ENCODE assay signal across 12 cellular contexts in the genomic region with DNA sequence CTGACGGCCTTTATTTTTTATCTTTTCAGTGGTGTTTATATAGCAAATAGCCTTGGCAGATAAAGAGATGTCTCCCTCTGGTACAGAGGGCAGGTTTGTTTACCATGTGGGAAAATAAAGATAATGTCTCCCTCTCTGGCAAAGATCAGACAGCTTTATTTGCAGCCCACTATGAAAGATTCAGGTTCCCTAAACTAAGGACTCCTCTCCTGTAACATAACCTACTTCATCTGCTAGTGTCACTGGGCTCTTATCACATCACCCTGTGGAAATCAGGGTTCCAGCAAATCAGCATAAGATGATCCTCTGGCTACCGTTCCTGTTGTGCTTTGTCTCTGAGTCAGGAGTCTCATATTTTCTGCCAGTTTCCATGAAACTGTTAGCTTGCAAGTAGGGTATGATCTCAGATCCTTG. TPM values are rescaled to one million over a fixed set of nuclear protein-coding genes. Genes with fewer than 3 reads are reported as not detected.
DNase-seq lines count a peak whose midpoint lies in the region; ATAC-seq, FAIRE-seq and TF ChIP-seq lines count a peak whose summit lies in the region.
"Had no signal": no experiment of that assay in that cellular context is flagged by ENCODE, and none has a peak within 500 bp of the region (broad histone marks: within the 10 kb centered on the region; RNA-seq: fewer than 3 reads in every experiment).

No MANE protein-coding gene starts in this region.

- H3K27me3 ChIP-seq in bronchial epithelial cell (ENCODE audit: control insufficient read depth, insufficient read depth, low read length) (no peaks in the 10 kb centered on the region), osteoblast (ENCODE audit: insufficient read depth, low read length) (no peaks in the 10 kb centered on the region)

- H3K27ac ChIP-seq in osteoblast (ENCODE audit: low read depth, low read length): no peak overlapping the region
- H3K27ac ChIP-seq: psoas muscle had no signal

- no peak for TF ChIP-seq CTCF in bronchial epithelial cell (IDR thresholded peaks at IDR 0.05; ENCODE audit: insufficient read depth, low read length, severe bottlenecking)
- TF ChIP-seq CTCF in osteoblast (IDR thresholded peaks at IDR 0.05; ENCODE audit: extremely low read depth, low read depth, low read length): no peak

- no peak overlapping the region for H2AFZ ChIP-seq in osteoblast (ENCODE audit: low read length)

- peak; percentile 18 for DNase-seq in EL
- peak; percentile 78 for DNase-seq in NCI-H2196 treated with DMSO at 0.1 percent for 48 hours (lab: John Stamatoyannopoulos, UW; ENCODE audit: unreplicated experiment)
- peak; percentile 59 for DNase-seq in bronchial epithelial cell (ENCODE audit: low read depth)
- peak; percentile 71 for DNase-seq in osteoblast (ENCODE audit: insufficient read length, low spot score, missing footprints)
- DNase-seq in NCI-H524 (lab: John Stamatoyannopoulos, UW): no peak
- DNase-seq in retina: no peak
- no peak for DNase-seq in GM19238 (ENCODE audit: insufficient read length, low spot score)
- DNase-seq: activated B cell treated with CpG ODN at 0.5 μM for 24 hours; activated naive CD4-positive, alpha-beta T cell treated with anti-CD3 and anti-CD28 coated beads for 36 hours; GF-D8; psoas muscle had no signal

- H3K79me2 ChIP-seq in osteoblast (ENCODE audit: insufficient read depth, low read length): peaks cover 69% of the 10 kb centered on the region

- no peak overlapping the region for H3K4me2 ChIP-seq in osteoblast (ENCODE audit: insufficient read depth, low read length)

- H3K9me3 ChIP-seq in osteoblast (ENCODE audit: low read depth, low read length): no peaks in the 10 kb centered on the region

- peaks cover 9% of the 10 kb centered on the region for H4K20me1 ChIP-seq in osteoblast (ENCODE audit: insufficient read depth, low read length)

- peaks cover 16% of the 10 kb centered on the region for H3K4me1 ChIP-seq in osteoblast (ENCODE audit: insufficient read depth, low read length)

- H3K36me3 ChIP-seq in bronchial epithelial cell (ENCODE audit: control insufficient read depth, insufficient read depth, low read length) (no peaks in the 10 kb centered on the region), osteoblast (ENCODE audit: insufficient read depth, low read length) (no peaks in the 10 kb centered on the region)

- no peak for FAIRE-seq in bronchial epithelial cell (lab: Jason Lieb, UNC)

- no peak for ATAC-seq in HG02678 (IDR thresholded peaks at IDR 0.05; ENCODE audit: unreplicated experiment)
- ATAC-seq: psoas muscle had no signal

- no peak overlapping the region for H3K4me3 ChIP-seq in bronchial epithelial cell (ENCODE audit: low read depth, low read length)
- no peak overlapping the region for H3K4me3 ChIP-seq in osteoblast (ENCODE audit: insufficient read depth, low read length)
- H3K4me3 ChIP-seq: psoas muscle had no signal

RNA-seq across cellular contexts. Expression of a gene that starts 3.1 kb away (rescaled TPM):
- total RNA-seq in bronchial epithelial cell (9.7 and 12.9 TPM in 2 replicates), osteoblast (18.8 and 21.8 TPM in 2 replicates)

Comparison
In these comparisons a context has a peak if more than half of its experiments do, and no peak if none do; other contexts are left out.
1. DNase-seq: peak in EL (single experiment), NCI-H2196 treated with DMSO at 0.1 percent for 48 hours (single experiment), bronchial epithelial cell (single experiment) and osteoblast (single experiment); none in NCI-H524 (0 of 2), retina (single experiment) and GM19238 (single experiment).